8 cellular contexts compared by ENCODE assay signal in genomic region chr7:65731562-65732035, GRCh38.
DNase-seq lines count a peak whose midpoint lies in the region; ATAC-seq and TF ChIP-seq lines count a peak whose summit lies in the region.

No MANE protein-coding gene starts in this region.

- peak; percentile 92 for ATAC-seq in GM18502 (IDR thresholded peaks at IDR 0.05; ENCODE audit: poor library complexity, unreplicated experiment)
- peak; percentile 40 for ATAC-seq in activated B cell treated with CpG ODN at 0.5 μM for 24 hours (ENCODE audit: low read depth)
- ATAC-seq in GM18873 (IDR thresholded peaks at IDR 0.05; ENCODE audit: low FRiP score, unreplicated experiment): no peak
- ATAC-seq in GM21528 (IDR thresholded peaks at IDR 0.05; ENCODE audit: low FRiP score, unreplicated experiment): no peak

- CTCF ChIA-PET in activated B cell treated with CpG ODN at 0.5 μM for 24 hours (lab: Charles Lee): no interaction called here

- H3K36me3 Mint-ChIP-seq in activated B cell treated with CpG ODN at 0.5 μM for 24 hours (ENCODE audit: low read depth) (peaks cover 12% of the 10 kb centered on the region), glutamatergic neuron (ENCODE audit: unreplicated experiment) (no peaks in the 10 kb centered on the region)

- intact Hi-C loops in activated B cell treated with CpG ODN at 0.5 μM for 24 hours (cut with micrococcal nuclease): no loop called here

- H3K27ac Mint-ChIP-seq in activated B cell treated with CpG ODN at 0.5 μM for 24 hours (no peak overlapping the region), glutamatergic neuron (ENCODE audit: unreplicated experiment) (no peak overlapping the region)

- TF ChIP-seq CTCF in activated B cell treated with CpG ODN at 0.5 μM for 24 hours (IDR thresholded peaks at IDR 0.05): no peak
- TF ChIP-seq CTCF in glutamatergic neuron (IDR thresholded peaks at IDR 0.05; ENCODE audit: partially characterized antibody, unreplicated experiment): peak; percentile 11

- H3K4me3 Mint-ChIP-seq in activated B cell treated with CpG ODN at 0.5 μM for 24 hours: no peak overlapping the region
- peak overlapping the region; percentile 83 for H3K4me3 Mint-ChIP-seq in glutamatergic neuron (ENCODE audit: unreplicated experiment)

- no peak for DNase-seq in activated B cell treated with CpG ODN at 0.5 μM for 24 hours
- DNase-seq in glutamatergic neuron: peak; percentile 67
- peak; percentile 68 for DNase-seq in retina
- DNase-seq in NCI-H2171 treated with DMSO at 0.1 percent for 48 hours (lab: John Stamatoyannopoulos, UW): no peak
- no peak for DNase-seq in SW480 (ENCODE audit: low spot score)

- H3K4me1 Mint-ChIP-seq in activated B cell treated with CpG ODN at 0.5 μM for 24 hours (peaks cover 3% of the 10 kb centered on the region), glutamatergic neuron (ENCODE audit: low read depth, unreplicated experiment) (peaks cover 15% of the 10 kb centered on the region)

- H3K9me3 Mint-ChIP-seq in activated B cell treated with CpG ODN at 0.5 μM for 24 hours: no peaks in the 10 kb centered on the region
- no peaks in the 10 kb centered on the region for H3K9me3 Mint-ChIP-seq in glutamatergic neuron (ENCODE audit: unreplicated experiment)

- H3K27me3 Mint-ChIP-seq in activated B cell treated with CpG ODN at 0.5 μM for 24 hours: no peaks in the 10 kb centered on the region
- peaks cover 2% of the 10 kb centered on the region for H3K27me3 Mint-ChIP-seq in glutamatergic neuron (ENCODE audit: unreplicated experiment)

- POLR2A ChIA-PET in activated B cell treated with CpG ODN at 0.5 μM for 24 hours (lab: Charles Lee): no interaction called here

Comparison
In these comparisons a context has a peak if more than half of its experiments do, and no peak if none do; other contexts are left out.
1. ATAC-seq: peak in GM18502 (single experiment) and activated B cell treated with CpG ODN at 0.5 μM for 24 hours (single experiment); none in GM18873 (single experiment) and GM21528 (single experiment).
2. DNase-seq: peak in glutamatergic neuron (single experiment) and retina (single experiment); none in activated B cell treated with CpG ODN at 0.5 μM for 24 hours (single experiment), NCI-H2171 treated with DMSO at 0.1 percent for 48 hours (single experiment) and SW480 (single experiment).